8 cellular contexts compared by ENCODE assay signal in the genomic region with DNA sequence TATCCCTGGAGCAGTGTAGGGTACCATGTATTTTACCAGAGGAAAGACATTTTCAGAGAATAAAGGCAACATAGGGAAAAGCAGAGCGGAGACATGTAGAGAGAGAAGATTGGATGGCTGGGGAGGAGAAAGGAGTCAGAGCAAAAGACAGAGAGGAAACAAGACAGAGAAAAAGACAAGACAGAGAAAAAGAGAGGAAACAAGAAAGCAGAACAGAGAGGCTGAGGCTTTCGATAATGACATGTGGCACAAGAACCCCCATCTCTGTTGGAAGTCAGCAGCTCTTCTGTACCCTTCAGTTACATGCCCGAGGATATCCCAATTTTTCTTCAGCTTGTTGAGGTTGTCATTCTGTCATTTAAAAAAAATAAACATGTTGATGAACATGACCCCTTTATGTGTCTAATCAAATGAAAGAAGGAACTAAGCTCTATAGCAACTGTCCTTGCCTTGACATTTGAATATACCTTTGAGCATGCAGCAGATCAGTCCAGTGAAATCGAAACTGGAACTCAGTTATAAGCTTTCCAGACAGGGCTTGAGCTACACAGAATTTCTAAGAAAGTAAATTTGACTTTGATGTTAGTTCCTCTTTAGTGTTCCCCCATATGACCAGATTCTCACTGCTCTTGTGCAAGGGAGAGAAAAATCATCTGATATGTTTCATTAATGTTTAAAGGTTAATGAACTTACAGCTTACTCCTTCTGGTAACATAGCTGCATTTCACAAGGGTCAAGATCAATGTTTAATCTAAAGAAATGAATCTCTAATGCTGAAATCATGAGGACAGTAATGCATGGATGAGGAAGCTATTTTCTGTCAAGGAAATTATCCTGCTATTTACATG.
DNase-seq lines count a peak whose midpoint lies in the region; ATAC-seq and TF ChIP-seq lines count a peak whose summit lies in the region.

No MANE protein-coding gene starts in this region.

- DNase-seq in activated naive CD4-positive, alpha-beta T cell treated with anti-CD3 and anti-CD28 coated beads for 36 hours: no peak
- DNase-seq in activated naive CD4-positive, alpha-beta T cell treated with Interleukin-2 at 50 U/mL for 16 hours: no peak
- DNase-seq in RPMI7951 (ENCODE audit: low read depth) (peak; percentile 22), nephron progenitor cell (no peak), NCI-H1417 treated with DMSO at 0.1 percent for 48 hours (lab: John Stamatoyannopoulos, UW) (no peak), UCSD-AML1 (lab: John Stamatoyannopoulos, UW; ENCODE audit: unreplicated experiment) (no peak), cortex of kidney (lab: John Stamatoyannopoulos, UW) (no peak)

- CTCF ChIA-PET in activated naive CD4-positive, alpha-beta T cell treated with anti-CD3 and anti-CD28 coated beads for 36 hours (lab: Charles Lee): interaction anchor here (0.5 to 1.6 kb wide), 2 partner anchors 14 to 17 kb away, joined by 5 to 8 read pairs; no protein-coding TSS in a partner anchor

- peak; percentile 78 for ATAC-seq in HG03025 (IDR thresholded peaks at IDR 0.05; ENCODE audit: low FRiP score, unreplicated experiment)

- H3K27me3 Mint-ChIP-seq in activated naive CD4-positive, alpha-beta T cell treated with anti-CD3 and anti-CD28 coated beads for 36 hours (ENCODE audit: low read depth): no peaks in the 10 kb centered on the region
- H3K27me3 Mint-ChIP-seq in nephron progenitor cell (ENCODE audit: low read depth, poor library complexity): peaks cover 9% of the 10 kb centered on the region

- TF ChIP-seq CTCF in nephron progenitor cell (IDR thresholded peaks at IDR 0.05): no peak

- intact Hi-C loops in activated naive CD4-positive, alpha-beta T cell treated with anti-CD3 and anti-CD28 coated beads for 36 hours (cut with micrococcal nuclease): loop anchor here (1.0 to 5.0 kb wide), 5 partner anchors 47 to 1660 kb away; partner anchors contain the start of gene HYCC1

- no peaks in the 10 kb centered on the region for H3K36me3 Mint-ChIP-seq in activated naive CD4-positive, alpha-beta T cell treated with anti-CD3 and anti-CD28 coated beads for 36 hours (ENCODE audit: low read depth)
- H3K36me3 Mint-ChIP-seq in nephron progenitor cell (ENCODE audit: low read depth): no peaks in the 10 kb centered on the region

- no peaks in the 10 kb centered on the region for H3K9me3 Mint-ChIP-seq in activated naive CD4-positive, alpha-beta T cell treated with anti-CD3 and anti-CD28 coated beads for 36 hours
- H3K9me3 Mint-ChIP-seq in nephron progenitor cell: peaks cover 4% of the 10 kb centered on the region

- peak overlapping the region; percentile 24 for H3K27ac Mint-ChIP-seq in activated naive CD4-positive, alpha-beta T cell treated with anti-CD3 and anti-CD28 coated beads for 36 hours
- H3K27ac Mint-ChIP-seq in nephron progenitor cell: peak overlapping the region; percentile 9

- no peak overlapping the region for H3K4me3 Mint-ChIP-seq in activated naive CD4-positive, alpha-beta T cell treated with anti-CD3 and anti-CD28 coated beads for 36 hours
- no peak overlapping the region for H3K4me3 Mint-ChIP-seq in nephron progenitor cell

- peaks cover 46% of the 10 kb centered on the region for H3K4me1 Mint-ChIP-seq in activated naive CD4-positive, alpha-beta T cell treated with anti-CD3 and anti-CD28 coated beads for 36 hours (ENCODE audit: low read depth)
- no peaks in the 10 kb centered on the region for H3K4me1 Mint-ChIP-seq in nephron progenitor cell
